In genomic region chr1:51415963-51416362, GRCh38 we compare ENCODE assay signal across 26 cellular contexts.
DNase-seq lines count a peak whose midpoint lies in the region; ATAC-seq, FAIRE-seq and TF ChIP-seq lines count a peak whose summit lies in the region.
"Had no signal": no experiment of that assay in that cellular context is flagged by ENCODE, and none has a peak within 500 bp of the region (broad histone marks: within the 10 kb centered on the region; RNA-seq: fewer than 3 reads in every experiment).

No MANE protein-coding gene starts in this region.

- H3K4me1 ChIP-seq in right atrium auricular region (peaks cover 0 to 35% of the 10 kb centered on the region in 2 donors), mesendoderm (ENCODE audit: control insufficient read depth, low read depth, low read length) (no peaks in the 10 kb centered on the region), tibial artery (peaks cover 0 to 37% (median 9%) of the 10 kb centered on the region in 4 donors)
- H3K4me1 ChIP-seq: BE2C, Peyer's patch, prostate gland had no signal

- H3K9me3 ChIP-seq in right atrium auricular region (no peaks in the 10 kb centered on the region), tibial artery (no peaks in the 10 kb centered on the region)
- H3K9me3 ChIP-seq: A549, BE2C, neutrophil, Peyer's patch, prostate gland had no signal

- H3K4me3 ChIP-seq in right atrium auricular region (no peak overlapping the region), bronchial epithelial cell (ENCODE audit: low read depth, low read length) (no peak overlapping the region), mesendoderm (ENCODE audit: low read length) (no peak overlapping the region), tibial artery (no peak overlapping the region)
- H3K4me3 ChIP-seq: A549, GM12878, Peyer's patch, prostate gland had no signal

- no peak overlapping the region for H3K23ac ChIP-seq in mesendoderm (ENCODE audit: low read length)

- H3K36me3 ChIP-seq in right atrium auricular region (no peaks in the 10 kb centered on the region), bronchial epithelial cell (ENCODE audit: control insufficient read depth, insufficient read depth, low read length) (no peaks in the 10 kb centered on the region), mesendoderm (ENCODE audit: control insufficient read depth, insufficient read depth, low read length) (no peaks in the 10 kb centered on the region), tibial artery (peaks cover 0 to 5% (median 2%) of the 10 kb centered on the region in 3 donors)
- H3K36me3 ChIP-seq: BE2C, prostate gland had no signal

- FAIRE-seq in bronchial epithelial cell (lab: Jason Lieb, UNC): peak; percentile 18
- FAIRE-seq: A549, GM12878, urothelium cell line had no signal

- H2BK15ac ChIP-seq in mesendoderm (replicated peaks; ENCODE audit: low read depth): no peak overlapping the region

- no peak overlapping the region for H3K4me2 ChIP-seq in mesendoderm (ENCODE audit: low read length)
- H3K4me2 ChIP-seq: A549 had no signal

- DNase-seq in Right ventricle myocardium inferior (ENCODE audit: missing footprints) (no peak), right atrium auricular region (ENCODE audit: low spot score) (no peak), bronchial epithelial cell (ENCODE audit: low read depth) (no peak), mesendoderm (no peak), tibial artery (no peak), HCEC 1CT (no peak), T-helper 9 cell (no peak)
- no peak for DNase-seq in activated CD4-positive, alpha-beta T cell treated with anti-CD3 and anti-CD28 coated beads, Interleukin-2, amount 50 U/mL, for 1 hour
- DNase-seq: activated CD4-positive, alpha-beta T cell treated with anti-CD3 and anti-CD28 coated beads for 4 hours; activated naive CD4-positive, alpha-beta T cell treated with Interleukin-2 at 50 U/mL for 16 hours; activated T-cell treated with anti-CD3 and anti-CD28 coated beads, Interleukin-2, amount 50 U/mL, for 4 hours; amniotic stem cell; BE2C; caudate nucleus; COR-L47; GOT3; Karpas-422; NCI-H1092 treated with DMSO at 0.1 percent for 48 hours; NCI-H2081; NCI-H446 treated with DMSO at 0.1 percent for 48 hours; Peyer's patch had no signal

- H2BK5ac ChIP-seq in mesendoderm (ENCODE audit: low read length): no peak overlapping the region

- no peak overlapping the region for H2AK5ac ChIP-seq in mesendoderm (ENCODE audit: low read length)

- no peaks in the 10 kb centered on the region for H3K79me2 ChIP-seq in mesendoderm (ENCODE audit: control insufficient read depth, insufficient read depth, low read length)

- no peak overlapping the region for H3K18ac ChIP-seq in mesendoderm (ENCODE audit: low read length)

- H3K27me3 ChIP-seq in right atrium auricular region: no peaks in the 10 kb centered on the region
- no peaks in the 10 kb centered on the region for H3K27me3 ChIP-seq in bronchial epithelial cell (ENCODE audit: control insufficient read depth, insufficient read depth, low read length)
- no peaks in the 10 kb centered on the region for H3K27me3 ChIP-seq in mesendoderm (ENCODE audit: insufficient read depth, low read length, poor library complexity)
- no peaks in the 10 kb centered on the region for H3K27me3 ChIP-seq in tibial artery
- H3K27me3 ChIP-seq: BE2C, neutrophil, Peyer's patch had no signal

- no peak overlapping the region for H3K9ac ChIP-seq in mesendoderm (ENCODE audit: low read length)

- peak; percentile 46 for ATAC-seq in Right ventricle myocardium inferior
- ATAC-seq: A549; activated T-cell treated with anti-CD3 and anti-CD28 coated beads, Interleukin-2, amount 50 U/mL, for 4 hours; GM12878 had no signal

- no CpG with 5 or more reads among the region's 2 CpGs for WGBS in mesendoderm (ENCODE audit: extremely low coverage, insufficient coverage, low lambda C conversion rate)

- TF ChIP-seq CTCF in right atrium auricular region (IDR thresholded peaks at IDR 0.05): no peak
- no peak for TF ChIP-seq CTCF in bronchial epithelial cell (IDR thresholded peaks at IDR 0.05; ENCODE audit: insufficient read depth, low read length, severe bottlenecking)
- no peak for TF ChIP-seq CTCF in tibial artery (IDR thresholded peaks at IDR 0.05)

- H4K8ac ChIP-seq in mesendoderm (ENCODE audit: low read depth, low read length): peak overlapping the region; percentile 13

- H3K56ac ChIP-seq in mesendoderm (ENCODE audit: low read length): no peak overlapping the region

- H3K4ac ChIP-seq in mesendoderm (ENCODE audit: low read depth, low read length): no peak overlapping the region

- intact Hi-C loops in Right ventricle myocardium inferior (cut with DNase I) (no loop called here), tibial artery (cut with DNase I; ENCODE audit: low total_unique reads) (no loop called here)

- H3K79me1 ChIP-seq in mesendoderm (ENCODE audit: low read length): no peaks in the 10 kb centered on the region

- H2BK120ac ChIP-seq in mesendoderm (ENCODE audit: low read depth, low read length): no peak overlapping the region

- H3K27ac ChIP-seq in right atrium auricular region: peak overlapping the region in 1 of 2 donors; percentile 74
- H3K27ac ChIP-seq in mesendoderm (ENCODE audit: low read depth, low read length): no peak overlapping the region
- peak overlapping the region; percentile 47 to 71 for H3K27ac ChIP-seq in tibial artery
- H3K27ac ChIP-seq: A549, neutrophil, Peyer's patch, prostate gland had no signal

- no peak overlapping the region for H4K5ac ChIP-seq in mesendoderm (ENCODE audit: low read length)
